In the genomic region with DNA sequence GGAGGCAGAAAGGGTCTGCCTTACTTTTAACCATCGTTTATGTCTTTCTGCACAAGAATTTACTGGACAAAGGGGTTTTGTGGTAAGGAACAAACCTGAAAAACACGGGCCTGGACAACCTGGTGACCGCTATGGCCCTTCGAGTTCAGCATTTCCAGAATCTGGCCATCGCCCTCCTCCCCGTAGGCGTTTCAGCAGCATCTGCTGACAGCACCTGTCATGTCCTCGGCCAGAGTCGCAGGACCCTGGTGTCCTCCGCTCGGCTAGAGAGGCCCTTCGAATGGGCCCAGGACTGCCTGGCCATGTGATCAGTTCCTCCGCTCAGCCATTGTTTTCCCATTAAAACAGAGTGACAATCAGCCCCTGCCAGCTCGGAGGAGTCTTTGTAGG, we compare ENCODE assay signal across 1 cellular context.
TF ChIP-seq lines count a peak whose summit lies in the region.

No MANE protein-coding gene starts in this region.

TF ChIP-seq in GM23338, 12 proteins besides CTCF, POLR2A, EP300 and RAD21 (continued from another document):
- TF ChIP-seq, protein P1, sequence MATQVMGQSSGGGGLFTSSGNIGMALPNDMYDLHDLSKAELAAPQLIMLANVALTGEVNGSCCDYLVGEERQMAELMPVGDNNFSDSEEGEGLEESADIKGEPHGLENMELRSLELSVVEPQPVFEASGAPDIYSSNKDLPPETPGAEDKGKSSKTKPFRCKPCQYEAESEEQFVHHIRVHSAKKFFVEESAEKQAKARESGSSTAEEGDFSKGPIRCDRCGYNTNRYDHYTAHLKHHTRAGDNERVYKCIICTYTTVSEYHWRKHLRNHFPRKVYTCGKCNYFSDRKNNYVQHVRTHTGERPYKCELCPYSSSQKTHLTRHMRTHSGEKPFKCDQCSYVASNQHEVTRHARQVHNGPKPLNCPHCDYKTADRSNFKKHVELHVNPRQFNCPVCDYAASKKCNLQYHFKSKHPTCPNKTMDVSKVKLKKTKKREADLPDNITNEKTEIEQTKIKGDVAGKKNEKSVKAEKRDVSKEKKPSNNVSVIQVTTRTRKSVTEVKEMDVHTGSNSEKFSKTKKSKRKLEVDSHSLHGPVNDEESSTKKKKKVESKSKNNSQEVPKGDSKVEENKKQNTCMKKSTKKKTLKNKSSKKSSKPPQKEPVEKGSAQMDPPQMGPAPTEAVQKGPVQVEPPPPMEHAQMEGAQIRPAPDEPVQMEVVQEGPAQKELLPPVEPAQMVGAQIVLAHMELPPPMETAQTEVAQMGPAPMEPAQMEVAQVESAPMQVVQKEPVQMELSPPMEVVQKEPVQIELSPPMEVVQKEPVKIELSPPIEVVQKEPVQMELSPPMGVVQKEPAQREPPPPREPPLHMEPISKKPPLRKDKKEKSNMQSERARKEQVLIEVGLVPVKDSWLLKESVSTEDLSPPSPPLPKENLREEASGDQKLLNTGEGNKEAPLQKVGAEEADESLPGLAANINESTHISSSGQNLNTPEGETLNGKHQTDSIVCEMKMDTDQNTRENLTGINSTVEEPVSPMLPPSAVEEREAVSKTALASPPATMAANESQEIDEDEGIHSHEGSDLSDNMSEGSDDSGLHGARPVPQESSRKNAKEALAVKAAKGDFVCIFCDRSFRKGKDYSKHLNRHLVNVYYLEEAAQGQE (IDR thresholded peaks at IDR 0.05; ENCODE audit: unreplicated experiment) = no peak
- TF ChIP-seq ZNF114 (CRISPR knock-in tag; IDR thresholded peaks at IDR 0.05) (no peak), STAT1 (IDR thresholded peaks at IDR 0.05; ENCODE audit: unreplicated experiment) (no peak), ZNF331 (CRISPR knock-in tag; IDR thresholded peaks at IDR 0.05; ENCODE audit: low read depth) (no peak), JUNB (IDR thresholded peaks at IDR 0.05; ENCODE audit: unreplicated experiment) (no peak), POLR2AphosphoS5 (IDR thresholded peaks at IDR 0.05; ENCODE audit: low read depth) (no peak)
- TF ChIP-seq, protein P2, sequence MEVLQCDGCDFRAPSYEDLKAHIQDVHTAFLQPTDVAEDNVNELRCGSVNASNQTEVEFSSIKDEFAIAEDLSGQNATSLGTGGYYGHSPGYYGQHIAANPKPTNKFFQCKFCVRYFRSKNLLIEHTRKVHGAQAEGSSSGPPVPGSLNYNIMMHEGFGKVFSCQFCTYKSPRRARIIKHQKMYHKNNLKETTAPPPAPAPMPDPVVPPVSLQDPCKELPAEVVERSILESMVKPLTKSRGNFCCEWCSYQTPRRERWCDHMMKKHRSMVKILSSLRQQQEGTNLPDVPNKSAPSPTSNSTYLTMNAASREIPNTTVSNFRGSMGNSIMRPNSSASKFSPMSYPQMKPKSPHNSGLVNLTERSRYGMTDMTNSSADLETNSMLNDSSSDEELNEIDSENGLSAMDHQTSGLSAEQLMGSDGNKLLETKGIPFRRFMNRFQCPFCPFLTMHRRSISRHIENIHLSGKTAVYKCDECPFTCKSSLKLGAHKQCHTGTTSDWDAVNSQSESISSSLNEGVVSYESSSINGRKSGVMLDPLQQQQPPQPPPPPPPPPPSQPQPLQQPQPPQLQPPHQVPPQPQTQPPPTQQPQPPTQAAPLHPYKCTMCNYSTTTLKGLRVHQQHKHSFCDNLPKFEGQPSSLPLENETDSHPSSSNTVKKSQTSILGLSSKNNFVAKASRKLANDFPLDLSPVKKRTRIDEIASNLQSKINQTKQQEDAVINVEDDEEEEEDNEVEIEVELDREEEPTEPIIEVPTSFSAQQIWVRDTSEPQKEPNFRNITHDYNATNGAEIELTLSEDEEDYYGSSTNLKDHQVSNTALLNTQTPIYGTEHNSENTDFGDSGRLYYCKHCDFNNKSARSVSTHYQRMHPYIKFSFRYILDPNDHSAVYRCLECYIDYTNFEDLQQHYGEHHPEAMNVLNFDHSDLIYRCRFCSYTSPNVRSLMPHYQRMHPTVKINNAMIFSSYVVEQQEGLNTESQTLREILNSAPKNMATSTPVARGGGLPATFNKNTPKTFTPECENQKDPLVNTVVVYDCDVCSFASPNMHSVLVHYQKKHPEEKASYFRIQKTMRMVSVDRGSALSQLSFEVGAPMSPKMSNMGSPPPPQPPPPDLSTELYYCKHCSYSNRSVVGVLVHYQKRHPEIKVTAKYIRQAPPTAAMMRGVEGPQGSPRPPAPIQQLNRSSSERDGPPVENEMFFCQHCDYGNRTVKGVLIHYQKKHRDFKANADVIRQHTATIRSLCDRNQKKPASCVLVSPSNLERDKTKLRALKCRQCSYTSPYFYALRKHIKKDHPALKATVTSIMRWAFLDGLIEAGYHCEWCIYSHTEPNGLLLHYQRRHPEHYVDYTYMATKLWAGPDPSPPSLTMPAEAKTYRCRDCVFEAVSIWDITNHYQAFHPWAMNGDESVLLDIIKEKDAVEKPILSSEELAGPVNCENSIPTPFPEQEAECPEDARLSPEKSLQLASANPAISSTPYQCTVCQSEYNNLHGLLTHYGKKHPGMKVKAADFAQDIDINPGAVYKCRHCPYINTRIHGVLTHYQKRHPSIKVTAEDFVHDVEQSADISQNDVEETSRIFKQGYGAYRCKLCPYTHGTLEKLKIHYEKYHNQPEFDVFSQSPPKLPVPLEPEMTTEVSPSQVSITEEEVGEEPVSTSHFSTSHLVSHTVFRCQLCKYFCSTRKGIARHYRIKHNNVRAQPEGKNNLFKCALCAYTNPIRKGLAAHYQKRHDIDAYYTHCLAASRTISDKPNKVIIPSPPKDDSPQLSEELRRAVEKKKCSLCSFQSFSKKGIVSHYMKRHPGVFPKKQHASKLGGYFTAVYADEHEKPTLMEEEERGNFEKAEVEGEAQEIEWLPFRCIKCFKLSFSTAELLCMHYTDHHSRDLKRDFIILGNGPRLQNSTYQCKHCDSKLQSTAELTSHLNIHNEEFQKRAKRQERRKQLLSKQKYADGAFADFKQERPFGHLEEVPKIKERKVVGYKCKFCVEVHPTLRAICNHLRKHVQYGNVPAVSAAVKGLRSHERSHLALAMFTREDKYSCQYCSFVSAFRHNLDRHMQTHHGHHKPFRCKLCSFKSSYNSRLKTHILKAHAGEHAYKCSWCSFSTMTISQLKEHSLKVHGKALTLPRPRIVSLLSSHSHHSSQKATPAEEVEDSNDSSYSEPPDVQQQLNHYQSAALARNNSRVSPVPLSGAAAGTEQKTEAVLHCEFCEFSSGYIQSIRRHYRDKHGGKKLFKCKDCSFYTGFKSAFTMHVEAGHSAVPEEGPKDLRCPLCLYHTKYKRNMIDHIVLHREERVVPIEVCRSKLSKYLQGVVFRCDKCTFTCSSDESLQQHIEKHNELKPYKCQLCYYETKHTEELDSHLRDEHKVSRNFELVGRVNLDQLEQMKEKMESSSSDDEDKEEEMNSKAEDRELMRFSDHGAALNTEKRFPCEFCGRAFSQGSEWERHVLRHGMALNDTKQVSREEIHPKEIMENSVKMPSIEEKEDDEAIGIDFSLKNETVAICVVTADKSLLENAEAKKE (CRISPR knock-in tag; IDR thresholded peaks at IDR 0.05) = no peak
